27 cellular contexts compared by ENCODE assay signal in genomic region chr2:139836769-139837168, GRCh38.
"Had no signal": no experiment of that assay in that cellular context is flagged by ENCODE, and none has a peak within 500 bp of the region (broad histone marks: within the 10 kb centered on the region; RNA-seq: fewer than 3 reads in every experiment).

No MANE protein-coding gene starts in this region.

- H3K27me3 ChIP-seq: esophagus muscularis mucosa, foreskin keratinocyte, gastroesophageal sphincter, heart left ventricle, hepatocyte, ovary, right lobe of liver, suprapubic skin, vagina had no signal

- H3K27ac Mint-ChIP-seq: memory B cell; natural killer cell; stimulated activated naive CD8-positive, alpha-beta T cell treated with anti-CD3 and anti-CD28 coated beads, Interleukin-15, amount 100 ng/mL, for 72 hours had no signal

- FAIRE-seq: endothelial cell of umbilical vein, kidney, small intestine had no signal

- DNase-seq: dermis blood vessel endothelial cell; effector memory CD4-positive, alpha-beta T cell; heart left ventricle; kidney; natural killer cell; occipital lobe; ovary; posterior cingulate gyrus; retina; right lobe of liver; small intestine; stimulated activated CD4-positive, alpha-beta T cell treated with anti-CD3 and anti-CD28 coated beads, Interleukin-12 subunit alpha, Interleukin-12 subunit beta, amount 100 ng/mL, for 4 hours; stimulated activated CD4-positive, alpha-beta T cell treated with anti-CD3 and anti-CD28 coated beads, Interleukin-1b, Interleukin-23, amount 100 ng/mL, for 48 hours; stimulated activated CD4-positive, alpha-beta T cell treated with anti-CD3 and anti-CD28 coated beads, Interleukin-4, amount 100 ng/mL, for 1 hour; stimulated activated CD8-positive, alpha-beta memory T cell treated with anti-CD3 and anti-CD28 coated beads, Interleukin-4, amount 100 ng/mL, for 48 hours; stimulated activated naive CD4-positive, alpha-beta T cell; stimulated activated naive CD8-positive, alpha-beta T cell treated with anti-CD3 and anti-CD28 coated beads, Interleukin-15, amount 100 ng/mL, for 72 hours; trophoblast cell had no signal

- H3K27me3 Mint-ChIP-seq: memory B cell; stimulated activated naive CD8-positive, alpha-beta T cell treated with anti-CD3 and anti-CD28 coated beads, Interleukin-15, amount 100 ng/mL, for 72 hours had no signal

- H2AFZ ChIP-seq: hepatocyte had no signal

- H3K36me3 Mint-ChIP-seq: memory B cell had no signal

- H3K4me2 ChIP-seq: hepatocyte had no signal

- H3K36me3 ChIP-seq: esophagus muscularis mucosa, gastroesophageal sphincter, heart left ventricle, ovary, right lobe of liver, suprapubic skin, vagina had no signal

- H3K27ac ChIP-seq: esophagus muscularis mucosa, foreskin keratinocyte, gastroesophageal sphincter, heart left ventricle, hepatocyte, ovary, right lobe of liver, suprapubic skin, vagina had no signal

- H3K9me3 ChIP-seq: ovary, right lobe of liver, suprapubic skin, vagina had no signal

- H3K4me3 ChIP-seq: esophagus muscularis mucosa, gastroesophageal sphincter, heart left ventricle, hepatocyte, lung, ovary, right lobe of liver, suprapubic skin, vagina had no signal

- H3K79me2 ChIP-seq: hepatocyte had no signal

- H3K4me1 ChIP-seq: esophagus muscularis mucosa, foreskin keratinocyte, gastroesophageal sphincter, heart left ventricle, right lobe of liver, suprapubic skin, vagina had no signal

- H3K4me3 Mint-ChIP-seq: memory B cell; natural killer cell; stimulated activated naive CD8-positive, alpha-beta T cell treated with anti-CD3 and anti-CD28 coated beads, Interleukin-15, amount 100 ng/mL, for 72 hours had no signal

- H3K4me1 Mint-ChIP-seq: natural killer cell; stimulated activated naive CD8-positive, alpha-beta T cell treated with anti-CD3 and anti-CD28 coated beads, Interleukin-15, amount 100 ng/mL, for 72 hours had no signal
